Comparison of ENCODE assay signal across 8 cellular contexts in genomic region chr2:10042301-10043161, GRCh38. TPM values are rescaled to one million over a fixed set of nuclear protein-coding genes. Genes with fewer than 3 reads are reported as not detected.
DNase-seq lines count a peak whose midpoint lies in the region; ATAC-seq and TF ChIP-seq lines count a peak whose summit lies in the region.

No MANE protein-coding gene starts in this region.

- BruUV-seq in IMR-90 (replicated peaks; lab: Mats Ljungman, UMichigan), result no TSS peak

- H3K36me3 Mint-ChIP-seq in activated T-helper 1 cell treated with anti-CD3 and anti-CD28 coated beads, Interleukin-12 subunit alpha, Interleukin-12 subunit beta, Interleukin-2, Interleukin-4 antibody, amounts not matched to agents 30 ng/mL and 10 ng/mL and 1 ng/mL, durations not matched to agents 14 hours and 24 hours and 36 hours (ENCODE audit: low read depth), result peaks cover 7% of the 10 kb centered on the region

- H4K5ac ChIP-seq in IMR-90 (ENCODE audit: low read depth, low read length), result no peak overlapping the region

- H2BK120ac ChIP-seq in IMR-90 (ENCODE audit: low read depth, low read length), result peak overlapping the region; percentile 49; the same call in 1 of the 2 replicates

- TF ChIP-seq RAD21 in IMR-90 (IDR thresholded peaks at IDR 0.05; ENCODE audit: low read length), result no peak

- in situ Hi-C loops in IMR-90 (cut with MboI; ENCODE audit: low sequenced_read_pairs), result loop anchor here (10.0 kb wide), 1 partner anchor 478 kb away; no protein-coding TSS in a partner anchor

- H3K4me2 ChIP-seq in IMR-90 (ENCODE audit: low read depth, low read length), result peak overlapping the region; percentile 75

- H3K4me1 ChIP-seq in IMR-90 (ENCODE audit: control insufficient read depth, insufficient read depth, low read length), result peaks cover 2% of the 10 kb centered on the region; the same call in 1 of the 2 replicates
- H3K4me1 ChIP-seq in suprapubic skin, result peaks cover 74% of the 10 kb centered on the region

- peak overlapping the region; percentile 38; the same call in 1 of the 2 replicates for H3K56ac ChIP-seq in IMR-90 (ENCODE audit: extremely low read depth, insufficient read depth, low read length)

- H2BK20ac ChIP-seq in IMR-90 (ENCODE audit: low read depth, low read length), result peak overlapping the region; percentile 48; the same call in 1 of the 2 replicates

- H2AK5ac ChIP-seq in IMR-90 (ENCODE audit: low read depth, low read length), result no peak overlapping the region; the same call in 1 of the 2 replicates

- peak overlapping the region; percentile 6; the same call in 1 of the 2 replicates for H3K23ac ChIP-seq in IMR-90 (ENCODE audit: low read depth, low read length)

- peaks cover 22% of the 10 kb centered on the region for H3K27me3 Mint-ChIP-seq in activated T-helper 1 cell treated with anti-CD3 and anti-CD28 coated beads, Interleukin-12 subunit alpha, Interleukin-12 subunit beta, Interleukin-2, Interleukin-4 antibody, amounts not matched to agents 30 ng/mL and 10 ng/mL and 1 ng/mL, durations not matched to agents 14 hours and 24 hours and 36 hours (ENCODE audit: insufficient read depth)

- H2BK5ac ChIP-seq in IMR-90 (ENCODE audit: low read depth, low read length, poor library complexity, severe bottlenecking), result peak overlapping the region; percentile 10

- H2AFZ ChIP-seq in IMR-90 (replicated peaks; ENCODE audit: low read length, poor library complexity), result peak overlapping the region; percentile 94

- H3K27ac ChIP-seq in IMR-90 (ENCODE audit: insufficient read depth, low read length), result peak overlapping the region; percentile 51
- H3K27ac ChIP-seq in suprapubic skin, result peak overlapping the region; percentile 89

- H3K9me3 ChIP-seq in IMR-90 (ENCODE audit: control insufficient read depth, insufficient read depth, low read length) (no peaks in the 10 kb centered on the region), suprapubic skin (no peaks in the 10 kb centered on the region)

- H2BK15ac ChIP-seq in IMR-90 (ENCODE audit: low read depth, low read length), result peak overlapping the region; percentile 77; the same call in 1 of the 3 replicates

- H4K8ac ChIP-seq in IMR-90 (ENCODE audit: low read depth in 2 of 2, low read length in 2 of 2), result peak overlapping the region; percentile 38 to 85; a peak in 2 of 4 replicates

- H3K9ac ChIP-seq in IMR-90 (ENCODE audit: low read depth, low read length), result peak overlapping the region; percentile 25; the same call in 1 of the 2 replicates

- H3K27ac Mint-ChIP-seq in activated T-helper 1 cell treated with anti-CD3 and anti-CD28 coated beads, Interleukin-12 subunit alpha, Interleukin-12 subunit beta, Interleukin-2, Interleukin-4 antibody, amounts not matched to agents 30 ng/mL and 10 ng/mL and 1 ng/mL, durations not matched to agents 14 hours and 24 hours and 36 hours, result peak overlapping the region; percentile 87

- H4K91ac ChIP-seq in IMR-90 (ENCODE audit: insufficient read depth, low read depth, low read length), result peak overlapping the region; percentile 68

- TF ChIP-seq CTCF in IMR-90 (conservative IDR thresholded peaks at IDR 0.05; ENCODE audit: low read depth, low read length) (0 out of 2 replicates have a peak, but pooled peaks have one; percentile 13), suprapubic skin (IDR thresholded peaks at IDR 0.05) (no peak)

- peaks cover under 1% of the 10 kb centered on the region; the same call in 1 of the 2 replicates for H3K36me3 ChIP-seq in IMR-90 (ENCODE audit: control insufficient read depth, insufficient read depth, low read length)
- peaks cover 11% of the 10 kb centered on the region for H3K36me3 ChIP-seq in suprapubic skin

- ATAC-seq in IMR-90 (ENCODE audit: low read depth) (peak; percentile 3), GM21423 (IDR thresholded peaks at IDR 0.05; ENCODE audit: unreplicated experiment) (no peak), GM21825 (IDR thresholded peaks at IDR 0.05; ENCODE audit: unreplicated experiment) (no peak)

- no peak for TF ChIP-seq EP300 in suprapubic skin (IDR thresholded peaks at IDR 0.05)

- peak overlapping the region; percentile 24 for H3K14ac ChIP-seq in IMR-90 (replicated peaks; ENCODE audit: low read depth, low read length)

- peaks cover 5% of the 10 kb centered on the region; the same call in 1 of the 2 replicates for H3K9me1 ChIP-seq in IMR-90 (ENCODE audit: insufficient read depth, low read length)

- 21% methylated on average over 32 of the region's 54 CpGs; no CpG with 5 or more reads in 1 of the 2 experiments for WGBS in IMR-90 (ENCODE audit: extremely low coverage in 2 of 2, insufficient read length in 1 of 2), 2 experiments
- 20% methylated on average over 52 of the region's 54 CpGs for WGBS in suprapubic skin

- H3K27me3 ChIP-seq in IMR-90 (ENCODE audit: control insufficient read depth, insufficient read depth, low read length), result no peaks in the 10 kb centered on the region
- H3K27me3 ChIP-seq in suprapubic skin, result no peaks in the 10 kb centered on the region

- peak; percentile 56 for DNase-seq in Ammon's horn (ENCODE audit: low spot score)
- DNase-seq in IMR-90, result peak; percentile 47
- DNase-seq in activated T-helper 1 cell treated with anti-CD3 and anti-CD28 coated beads, Interleukin-12 subunit alpha, Interleukin-12 subunit beta, Interleukin-2, Interleukin-4 antibody, amounts not matched to agents 30 ng/mL and 10 ng/mL and 1 ng/mL, durations not matched to agents 14 hours and 24 hours and 36 hours (ENCODE audit: low spot score), result no peak
- DNase-seq in fibroblast of gingiva (ENCODE audit: low read depth), result peak; percentile 50
- DNase-seq in mucosa of gallbladder (ENCODE audit: low spot score), result peak; percentile 76
- DNase-seq in suprapubic skin (ENCODE audit: low spot score in 2 of 2), result peak; percentile 90 to 92

- H3K18ac ChIP-seq in IMR-90 (ENCODE audit: low read depth, low read length), result no peak overlapping the region; the same call in 1 of the 2 replicates

- H3K9me3 Mint-ChIP-seq in activated T-helper 1 cell treated with anti-CD3 and anti-CD28 coated beads, Interleukin-12 subunit alpha, Interleukin-12 subunit beta, Interleukin-2, Interleukin-4 antibody, amounts not matched to agents 30 ng/mL and 10 ng/mL and 1 ng/mL, durations not matched to agents 14 hours and 24 hours and 36 hours, result no peaks in the 10 kb centered on the region

- peaks cover 0 to 6% of the 10 kb centered on the region in 2 experiments; a peak in 1 of 4 replicates for H3K79me1 ChIP-seq in IMR-90 (ENCODE audit: low read depth in 1 of 2, low read length in 2 of 2)

- peaks cover 14% of the 10 kb centered on the region for H3K4me1 Mint-ChIP-seq in activated T-helper 1 cell treated with anti-CD3 and anti-CD28 coated beads, Interleukin-12 subunit alpha, Interleukin-12 subunit beta, Interleukin-2, Interleukin-4 antibody, amounts not matched to agents 30 ng/mL and 10 ng/mL and 1 ng/mL, durations not matched to agents 14 hours and 24 hours and 36 hours (ENCODE audit: low read depth)

- peak overlapping the region; percentile 28 for H3K4me3 ChIP-seq in IMR-90 (ENCODE audit: insufficient read depth, low read depth, low read length)
- H3K4me3 ChIP-seq in suprapubic skin, result peak overlapping the region; percentile 56

- H2AK9ac ChIP-seq in IMR-90 (replicated peaks; ENCODE audit: low read depth, low read length, poor library complexity), result peak overlapping the region; percentile 22

- H3K4me3 Mint-ChIP-seq in activated T-helper 1 cell treated with anti-CD3 and anti-CD28 coated beads, Interleukin-12 subunit alpha, Interleukin-12 subunit beta, Interleukin-2, Interleukin-4 antibody, amounts not matched to agents 30 ng/mL and 10 ng/mL and 1 ng/mL, durations not matched to agents 14 hours and 24 hours and 36 hours, result peak overlapping the region; percentile 81

- peaks cover 4% of the 10 kb centered on the region; the same call in 1 of the 2 replicates for H4K20me1 ChIP-seq in IMR-90 (ENCODE audit: insufficient read depth, low read length)

- intact Hi-C loops in IMR-90 (cut with micrococcal nuclease), result loop anchor here (2.0 to 10.0 kb wide), 3 partner anchors 58 to 155 kb away; no protein-coding TSS in a partner anchor
- intact Hi-C loops in activated T-helper 1 cell treated with anti-CD3 and anti-CD28 coated beads, Interleukin-12 subunit alpha, Interleukin-12 subunit beta, Interleukin-2, Interleukin-4 antibody, amounts not matched to agents 30 ng/mL and 10 ng/mL and 1 ng/mL, durations not matched to agents 14 hours and 24 hours and 36 hours (cut with micrococcal nuclease), result loop anchor here (1.0 to 10.0 kb wide), 4 partner anchors 260 to 838 kb away; partner anchors contain the start of genes ADAM17, ASAP2, HPCAL1 and YWHAQ

- dilution Hi-C loops in IMR-90 (cut with HindIII; ENCODE audit: low sequenced_read_pairs, unreplicated experiment), result no loop called here

- TF ChIP-seq POLR2A in IMR-90 (IDR thresholded peaks at IDR 0.05; ENCODE audit: low read depth, low read length), result no peak
- TF ChIP-seq POLR2A in suprapubic skin (IDR thresholded peaks at IDR 0.05), result peak in 1 of 2 donors; percentile 50

- peak overlapping the region; percentile 78 for H3K4ac ChIP-seq in IMR-90 (ENCODE audit: low read depth, low read length)

- POLR2A ChIA-PET in IMR-90 (lab: Charles Lee; ENCODE audit: unreplicated experiment), result no interaction called here

- CTCF ChIA-PET in IMR-90 (lab: Yijun Ruan, JAX), result interaction anchor here (0.5 to 1.2 kb wide), 2 partner anchors 58 to 85 kb away, joined by 3 to 5 read pairs; no protein-coding TSS in a partner anchor

TF ChIP-seq in IMR-90, 13 proteins besides CTCF, POLR2A, EP300 and RAD21:
- no peak for TF ChIP-seq BHLHE40 (IDR thresholded peaks at IDR 0.05; ENCODE audit: low read depth, low read length)
- TF ChIP-seq MXI1 (IDR thresholded peaks at IDR 0.05; ENCODE audit: borderline replicate concordance, low read depth, low read length), result 0 out of 2 replicates have a peak, but pooled peaks have one; percentile 0
- no peak for TF ChIP-seq CEBPB (IDR thresholded peaks at IDR 0.05; ENCODE audit: low read depth, low read length)
TF ChIP-seq in IMR-90: peak in this region for 1.

RNA-seq across cellular contexts. Expression of gene KLF11, which starts 0.8 kb away (rescaled TPM):
- total RNA-seq in IMR-90 (2012; rRNA removed), result 2.0 and 2.2 TPM in 2 replicates
- polyA plus RNA-seq in IMR-90 (2012; rRNA removed), result 2.4 and 2.5 TPM in 2 replicates
- 2.4 TPM in 2 replicates for polyA plus RNA-seq in IMR-90 (2012; cell fraction: cytosol; rRNA removed)
- polyA plus RNA-seq in IMR-90 (2012; cell fraction: nucleus; rRNA removed; ENCODE audit: low replicate concordance), result 2.3 and 3.4 TPM in 2 replicates
- total RNA-seq in activated T-helper 1 cell treated with anti-CD3 and anti-CD28 coated beads, Interleukin-12 subunit alpha, Interleukin-12 subunit beta, Interleukin-2, Interleukin-4 antibody, amounts not matched to agents 30 ng/mL and 10 ng/mL and 1 ng/mL, durations not matched to agents 14 hours and 24 hours and 36 hours, result 7.8 and 10.8 TPM in 2 replicates
- total RNA-seq in mucosa of gallbladder, result 22.8 TPM
- total RNA-seq in suprapubic skin, result 10 to 100 TPM; 48.6 to 81.6 (median 58.8) TPM

RNA-seq across cellular contexts. Expression of gene CYS1, which starts 37.7 kb away (rescaled TPM):
- total RNA-seq in IMR-90 (2012; rRNA removed) (under 0.01 and 0.28 TPM in 2 replicates), mucosa of gallbladder (27.8 TPM), suprapubic skin (1 to 10 TPM in 1 of 4 donors, under 1 TPM in 1, not detected in 2; 0.32 to 1.8 TPM)
- 0.12 and 0.17 TPM in 2 replicates for polyA plus RNA-seq in IMR-90 (2012; rRNA removed)
- 0.17 and 0.27 TPM in 2 replicates for polyA plus RNA-seq in IMR-90 (2012; cell fraction: cytosol; rRNA removed)
- polyA plus RNA-seq in IMR-90 (2012; cell fraction: nucleus; rRNA removed; ENCODE audit: low replicate concordance), result 0.06 and 0.14 TPM in 2 replicates
- total RNA-seq in activated T-helper 1 cell treated with anti-CD3 and anti-CD28 coated beads, Interleukin-12 subunit alpha, Interleukin-12 subunit beta, Interleukin-2, Interleukin-4 antibody, amounts not matched to agents 30 ng/mL and 10 ng/mL and 1 ng/mL, durations not matched to agents 14 hours and 24 hours and 36 hours, result 0.56 and 0.70 TPM in 2 replicates

Comparison
In these comparisons a context has a peak if more than half of its experiments do, and no peak if none do; other contexts are left out.
1. RNA of gene CYS1, which starts 37.7 kb away (total RNA-seq): 27.8 TPM in mucosa of gallbladder (single experiment); 0.56 to 0.70 TPM in activated T-helper 1 cell treated with anti-CD3 and anti-CD28 coated beads, Interleukin-12 subunit alpha, Interleukin-12 subunit beta, Interleukin-2, Interleukin-4 antibody, amounts not matched to agents 30 ng/mL and 10 ng/mL and 1 ng/mL, durations not matched to agents 14 hours and 24 hours and 36 hours, 0.32 to 1.8 TPM in suprapubic skin and under 0.01 to 0.28 TPM in IMR-90; every median in the first group is over 10 times any median in the second.